8 cellular contexts compared by ENCODE assay signal in the genomic region with DNA sequence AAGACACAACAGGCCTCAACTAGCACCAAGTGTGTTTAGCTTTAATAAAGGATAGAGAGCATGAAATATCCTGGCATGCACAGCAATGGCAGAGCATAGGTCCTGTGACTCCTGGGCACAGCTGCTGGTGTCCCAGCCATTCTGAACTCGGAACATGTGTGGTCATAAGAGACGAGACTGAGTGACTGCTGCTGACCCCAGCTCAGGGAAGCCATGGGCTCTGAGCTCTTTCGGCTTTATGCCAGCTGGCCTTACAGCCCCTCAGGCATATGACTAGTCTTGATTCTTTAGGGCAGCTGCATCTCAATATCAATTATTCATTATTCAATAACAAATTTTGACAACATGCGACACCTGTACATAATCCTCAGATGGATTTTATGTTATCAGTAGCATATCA.
"Had no signal": no experiment of that assay in that cellular context is flagged by ENCODE, and none has a peak within 500 bp of the region (broad histone marks: within the 10 kb centered on the region; RNA-seq: fewer than 3 reads in every experiment).

No MANE protein-coding gene starts in this region.

- H3K36me3 Mint-ChIP-seq: IgD-negative memory B cell had no signal

- H3K4me3 Mint-ChIP-seq: GM23338, IgD-negative memory B cell had no signal

- ATAC-seq: GM23338, HepG2 had no signal

- H3K4me2 ChIP-seq: GM23338, KMS-11 had no signal

- H3K9me3 Mint-ChIP-seq: GM23338 had no signal

- H3K4me3 ChIP-seq: GM23338 had no signal

- H3K9ac ChIP-seq: KMS-11 had no signal

- H3K27ac ChIP-seq: HL-60, KMS-11 had no signal

- DNase-seq: H7, HCEC 1CT, KBM-7 had no signal

- H3K27ac Mint-ChIP-seq: GM23338, IgD-negative memory B cell had no signal

- H2AFZ ChIP-seq: GM23338 had no signal
